Comparison of ENCODE assay signal across 30 cellular contexts in the genomic region with DNA sequence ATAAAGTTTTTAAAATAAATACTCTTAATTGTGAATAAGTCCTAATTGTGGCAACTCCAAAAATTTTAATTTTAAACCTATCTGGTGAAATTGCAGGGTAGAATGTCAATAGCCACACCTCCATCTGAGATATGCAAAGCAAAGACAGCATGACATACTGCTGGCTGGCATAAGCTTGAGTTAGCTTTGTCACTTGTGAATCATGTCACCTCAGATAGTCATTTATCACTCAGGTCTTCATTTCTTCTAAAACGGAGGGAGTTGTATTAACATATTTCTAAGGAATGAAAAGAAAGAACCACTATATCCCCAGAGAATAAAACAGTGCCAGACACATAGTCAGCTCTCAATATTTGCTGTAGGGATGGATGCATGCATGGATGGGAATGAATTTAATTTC.
"Had no signal": no experiment of that assay in that cellular context is flagged by ENCODE, and none has a peak within 500 bp of the region (broad histone marks: within the 10 kb centered on the region; RNA-seq: fewer than 3 reads in every experiment).

No MANE protein-coding gene starts in this region.

- H3K27me3 Mint-ChIP-seq: progenitor cell of endocrine pancreas; stimulated activated memory B cell treated with anti-CD40 and anti-IgM and Interleukin-4, amounts not matched to agents 10 μg/mL and 1 μg/mL and 100 μg/mL, for 72 hours; type B pancreatic cell had no signal

- H3K36me3 ChIP-seq: neural progenitor cell, ovary, right lobe of liver, sigmoid colon, suprapubic skin, tibial artery, transverse colon, upper lobe of right lung, uterus had no signal

- H3K9me3 Mint-ChIP-seq: natural killer cell, neural progenitor cell, type B pancreatic cell had no signal

- H3K4me1 ChIP-seq: neural progenitor cell, psoas muscle, right lobe of liver, sigmoid colon, suprapubic skin, testis, tibial artery, transverse colon, upper lobe of right lung, uterus had no signal

- H3K4me3 ChIP-seq: neural progenitor cell, ovary, psoas muscle, right lobe of liver, sigmoid colon, suprapubic skin, testis, tibial artery, transverse colon, upper lobe of right lung, uterus had no signal

- H3K36me3 Mint-ChIP-seq: natural killer cell, neural progenitor cell, type B pancreatic cell had no signal

- H3K27me3 ChIP-seq: neural progenitor cell, ovary, right lobe of liver, sigmoid colon, suprapubic skin, testis, tibial artery, transverse colon, upper lobe of right lung, uterus had no signal

- H3K4me3 Mint-ChIP-seq: natural killer cell; nephron; neural progenitor cell; stimulated activated memory B cell treated with anti-CD40 and anti-IgM and Interleukin-4, amounts not matched to agents 10 μg/mL and 1 μg/mL and 100 μg/mL, for 72 hours; stimulated activated naive CD8-positive, alpha-beta T cell treated with anti-CD3 and anti-CD28 coated beads, Interleukin-15, amount 100 ng/mL, for 72 hours; type B pancreatic cell had no signal

- H3K4me1 Mint-ChIP-seq: natural killer cell; nephron; neural progenitor cell; stimulated activated memory B cell treated with anti-CD40 and anti-IgM and Interleukin-4, amounts not matched to agents 10 μg/mL and 1 μg/mL and 100 μg/mL, for 72 hours; stimulated activated naive CD8-positive, alpha-beta T cell treated with anti-CD3 and anti-CD28 coated beads, Interleukin-15, amount 100 ng/mL, for 72 hours had no signal

- H3K27ac Mint-ChIP-seq: natural killer cell; nephron; neural progenitor cell; progenitor cell of endocrine pancreas; stimulated activated memory B cell treated with anti-CD40 and anti-IgM and Interleukin-4, amounts not matched to agents 10 μg/mL and 1 μg/mL and 100 μg/mL, for 72 hours; stimulated activated naive CD8-positive, alpha-beta T cell treated with anti-CD3 and anti-CD28 coated beads, Interleukin-15, amount 100 ng/mL, for 72 hours; type B pancreatic cell had no signal

- DNase-seq: natural killer cell; occipital lobe; ovary; posterior cingulate gyrus; psoas muscle; right cardiac atrium; right lobe of liver; sigmoid colon; small intestine; stimulated activated CD4-positive, alpha-beta T cell treated with anti-CD3 and anti-CD28 coated beads, Interleukin-15, amount 100 ng/mL, for 24 hours; stimulated activated CD4-positive, alpha-beta T cell treated with anti-CD3 and anti-CD28 coated beads, Interleukin-2, amount 100 ng/mL, for 24 hours; stimulated activated CD4-positive, alpha-beta T cell treated with anti-CD3 and anti-CD28 coated beads, Interleukin-2, amount 100 ng/mL, for 48 hours; stimulated activated CD4-positive, alpha-beta T cell treated with anti-CD3 and anti-CD28 coated beads, Interleukin-4, amount 100 ng/mL, for 24 hours; stimulated activated CD8-positive, alpha-beta memory T cell treated with anti-CD3 and anti-CD28 coated beads, Interleukin-4, amount 100 ng/mL, for 48 hours; stimulated activated naive CD4-positive, alpha-beta T cell; stimulated activated naive CD8-positive, alpha-beta T cell treated with anti-CD3 and anti-CD28 coated beads, Interleukin-15, amount 100 ng/mL, for 72 hours; stimulated activated naive CD8-positive, alpha-beta T cell treated with anti-CD3 and anti-CD28 coated beads, Interleukin-15, Interleukin-2, amounts not matched to agents 100 U/mL and 50 U/mL, for 24 hours; substantia nigra; testis; tibial artery; transverse colon; upper lobe of right lung; uterus had no signal

- H3K27ac ChIP-seq: neural progenitor cell, ovary, parathyroid adenoma, psoas muscle, right lobe of liver, sigmoid colon, suprapubic skin, testis, tibial artery, transverse colon, upper lobe of right lung, uterus had no signal

- H3K9ac ChIP-seq: neural progenitor cell, parathyroid adenoma had no signal

- H3K9me3 ChIP-seq: ovary, psoas muscle, right lobe of liver, sigmoid colon, suprapubic skin, testis, tibial artery, transverse colon, upper lobe of right lung, uterus had no signal
